Comparison of ENCODE assay signal across 1 cellular context in the genomic region with DNA sequence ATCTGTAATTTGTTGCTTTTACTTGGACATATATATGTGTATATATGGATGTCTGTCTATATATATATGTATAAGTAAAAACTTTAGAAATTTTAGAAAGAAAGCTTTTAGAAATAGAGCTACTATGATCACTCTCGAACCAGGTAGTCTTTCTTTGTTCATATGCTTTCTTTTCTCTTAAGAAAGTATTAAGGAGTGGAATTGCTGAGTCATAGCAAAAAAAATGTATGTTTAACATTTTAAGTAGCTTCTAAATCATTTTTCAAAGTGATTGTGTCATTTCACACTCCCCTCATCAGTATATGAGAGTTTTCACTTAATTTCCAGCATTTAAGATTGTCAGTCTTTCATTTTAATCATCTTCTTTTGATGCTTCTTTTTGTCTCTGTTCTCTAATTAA.
A peak's percentile ranks its signal among the peaks of the same experiment; 100 is the strongest.
TF ChIP-seq lines count a peak whose summit lies in the region.

No MANE protein-coding gene starts in this region.

TF ChIP-seq in IMR-90, 13 proteins besides CTCF, POLR2A, EP300 and RAD21 (continued from another document):
- TF ChIP-seq, protein P1, sequence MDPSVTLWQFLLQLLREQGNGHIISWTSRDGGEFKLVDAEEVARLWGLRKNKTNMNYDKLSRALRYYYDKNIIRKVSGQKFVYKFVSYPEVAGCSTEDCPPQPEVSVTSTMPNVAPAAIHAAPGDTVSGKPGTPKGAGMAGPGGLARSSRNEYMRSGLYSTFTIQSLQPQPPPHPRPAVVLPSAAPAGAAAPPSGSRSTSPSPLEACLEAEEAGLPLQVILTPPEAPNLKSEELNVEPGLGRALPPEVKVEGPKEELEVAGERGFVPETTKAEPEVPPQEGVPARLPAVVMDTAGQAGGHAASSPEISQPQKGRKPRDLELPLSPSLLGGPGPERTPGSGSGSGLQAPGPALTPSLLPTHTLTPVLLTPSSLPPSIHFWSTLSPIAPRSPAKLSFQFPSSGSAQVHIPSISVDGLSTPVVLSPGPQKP (IDR thresholded peaks at IDR 0.05; ENCODE audit: borderline replicate concordance, low read depth, low read length): no peak
- TF ChIP-seq NFE2L2 (IDR thresholded peaks at IDR 0.05; ENCODE audit: low read depth, low read length): peak; percentile 66; the same call in 1 of the 2 replicates
